Comparison of ENCODE assay signal across 26 cellular contexts in the genomic region with DNA sequence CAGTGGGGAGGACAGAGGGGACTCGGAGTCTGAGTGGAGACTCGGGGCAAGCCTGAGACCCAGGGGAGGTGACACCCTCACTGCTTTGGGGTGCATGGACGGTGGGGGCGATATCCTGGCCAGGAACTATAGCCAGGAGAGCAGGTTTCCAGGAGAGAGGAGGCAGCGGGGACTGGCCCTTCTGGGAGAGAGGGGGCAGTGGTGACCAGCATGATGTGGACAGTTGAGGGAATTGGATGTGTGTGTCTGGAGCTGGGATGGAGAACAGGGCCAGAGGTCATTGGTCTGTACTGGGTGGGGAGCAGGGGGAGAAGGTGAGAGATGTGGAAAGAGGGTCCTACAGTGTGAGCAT.
"Had no signal": no experiment of that assay in that cellular context is flagged by ENCODE, and none has a peak within 500 bp of the region (broad histone marks: within the 10 kb centered on the region; RNA-seq: fewer than 3 reads in every experiment).

No MANE protein-coding gene starts in this region.

- H3K4me1 ChIP-seq: gastrocnemius medialis had no signal

- H3K27ac ChIP-seq: gastrocnemius medialis, hepatocyte, skin epidermis, stomach, tibial artery, uterus had no signal

- H3K79me2 ChIP-seq: hepatocyte had no signal

- H3K9me3 ChIP-seq: gastrocnemius medialis, stomach, tibial artery, uterus had no signal

- H3K27me3 Mint-ChIP-seq: activated CD4-positive, alpha-beta memory T cell treated with anti-CD3 and anti-CD28 coated beads for 36 hours; activated CD4-positive, alpha-beta T cell treated with anti-CD3 and anti-CD28 coated beads, Interleukin-2, amount 10 ng/mL, durations not matched to agents 24 days and 14 days; activated naive CD4-positive, alpha-beta T cell treated with anti-CD3 and anti-CD28 coated beads, Interleukin-2, amount 50 U/mL, for 24 hours had no signal

- H2AFZ ChIP-seq: hepatocyte had no signal

- H3K4me3 ChIP-seq: gastrocnemius medialis, hepatocyte, skin epidermis, stomach, tibial artery, uterus had no signal

- H3K4me2 ChIP-seq: hepatocyte had no signal

- H3K27ac Mint-ChIP-seq: activated CD4-positive, alpha-beta memory T cell treated with anti-CD3 and anti-CD28 coated beads for 36 hours; activated CD4-positive, alpha-beta T cell treated with anti-CD3 and anti-CD28 coated beads, Interleukin-2, amount 10 ng/mL, durations not matched to agents 24 days and 14 days; activated naive CD4-positive, alpha-beta T cell treated with anti-CD3 and anti-CD28 coated beads, Interleukin-2, amount 50 U/mL, for 24 hours; activated naive CD8-positive, alpha-beta T cell treated with anti-CD3 and anti-CD28 coated beads, Interleukin-2, amount 50 U/mL, for 24 hours; activated T-helper 2 cell treated with anti-CD3 and anti-CD28 coated beads, Interferon-gamma antibody, Interleukin-2, Interleukin-4, amounts not matched to agents 10 μg/mL and 5 μg/mL and 100 μg/mL, durations not matched to agents 14 hours and 24 hours and 36 hours; naive thymus-derived CD8-positive, alpha-beta T cell; stimulated activated naive B cell treated with anti-CD40 and anti-IgM and Interleukin-4, amounts not matched to agents 10 μg/mL and 1 μg/mL and 100 μg/mL, for 72 hours; T-helper 17 cell had no signal

- H3K27me3 ChIP-seq: gastrocnemius medialis, hepatocyte, stomach, tibial artery, uterus had no signal

- DNase-seq: activated CD4-positive, alpha-beta memory T cell treated with anti-CD3 and anti-CD28 coated beads for 36 hours; activated CD4-positive, alpha-beta T cell treated with anti-CD3 and anti-CD28 coated beads, Interleukin-2, amount 10 ng/mL, durations not matched to agents 24 days and 14 days; activated CD4-positive, CD25-positive, alpha-beta regulatory T cell treated with anti-CD3 and anti-CD28 coated beads, Interleukin-2, amount 50 U/mL, for 72 hours; activated naive CD8-positive, alpha-beta T cell treated with anti-CD3 and anti-CD28 coated beads, Interleukin-2, amount 50 U/mL, for 24 hours; activated T-cell treated with anti-CD3 and anti-CD28 coated beads, Interleukin-2, amount 50 U/mL, for 48 hours; amygdala; effector memory CD4-positive, alpha-beta T cell; erythroblast; glutamatergic neuron; left cardiac atrium; naive thymus-derived CD8-positive, alpha-beta T cell; stimulated activated CD4-positive, alpha-beta T cell treated with anti-CD3 and anti-CD28 coated beads, Interleukin-4, amount 100 ng/mL, for 24 hours; stimulated activated CD8-positive, alpha-beta memory T cell treated with anti-CD3 and anti-CD28 coated beads, Interleukin-4, amount 100 ng/mL, for 48 hours; stimulated activated naive B cell treated with anti-CD40 and anti-IgM and Interleukin-4, amounts not matched to agents 10 μg/mL and 1 μg/mL and 100 μg/mL, for 72 hours; stomach; T-helper 17 cell; T1000; uterus had no signal

- H3K36me3 ChIP-seq: gastrocnemius medialis, stomach, tibial artery, uterus had no signal

- H3K9me3 Mint-ChIP-seq: activated CD4-positive, alpha-beta memory T cell treated with anti-CD3 and anti-CD28 coated beads for 36 hours; activated CD4-positive, alpha-beta T cell treated with anti-CD3 and anti-CD28 coated beads, Interleukin-2, amount 10 ng/mL, durations not matched to agents 24 days and 14 days; activated naive CD4-positive, alpha-beta T cell treated with anti-CD3 and anti-CD28 coated beads, Interleukin-2, amount 50 U/mL, for 24 hours; activated naive CD8-positive, alpha-beta T cell treated with anti-CD3 and anti-CD28 coated beads, Interleukin-2, amount 50 U/mL, for 24 hours; activated T-helper 2 cell treated with anti-CD3 and anti-CD28 coated beads, Interferon-gamma antibody, Interleukin-2, Interleukin-4, amounts not matched to agents 10 μg/mL and 5 μg/mL and 100 μg/mL, durations not matched to agents 14 hours and 24 hours and 36 hours; central memory CD8-positive, alpha-beta T cell; naive thymus-derived CD8-positive, alpha-beta T cell; stimulated activated naive B cell treated with anti-CD40 and anti-IgM and Interleukin-4, amounts not matched to agents 10 μg/mL and 1 μg/mL and 100 μg/mL, for 72 hours had no signal

- H3K4me1 Mint-ChIP-seq: activated CD4-positive, alpha-beta T cell treated with anti-CD3 and anti-CD28 coated beads, Interleukin-2, amount 10 ng/mL, durations not matched to agents 24 days and 14 days; activated naive CD4-positive, alpha-beta T cell treated with anti-CD3 and anti-CD28 coated beads, Interleukin-2, amount 50 U/mL, for 24 hours; activated naive CD8-positive, alpha-beta T cell treated with anti-CD3 and anti-CD28 coated beads, Interleukin-2, amount 50 U/mL, for 24 hours; stimulated activated naive B cell treated with anti-CD40 and anti-IgM and Interleukin-4, amounts not matched to agents 10 μg/mL and 1 μg/mL and 100 μg/mL, for 72 hours had no signal

- H3K36me3 Mint-ChIP-seq: activated CD4-positive, alpha-beta memory T cell treated with anti-CD3 and anti-CD28 coated beads for 36 hours; activated naive CD4-positive, alpha-beta T cell treated with anti-CD3 and anti-CD28 coated beads, Interleukin-2, amount 50 U/mL, for 24 hours; naive thymus-derived CD8-positive, alpha-beta T cell; stimulated activated naive B cell treated with anti-CD40 and anti-IgM and Interleukin-4, amounts not matched to agents 10 μg/mL and 1 μg/mL and 100 μg/mL, for 72 hours had no signal

- ATAC-seq: activated naive CD8-positive, alpha-beta T cell treated with anti-CD3 and anti-CD28 coated beads, Interleukin-2, amount 50 U/mL, for 24 hours; gastrocnemius medialis; left cardiac atrium; naive thymus-derived CD8-positive, alpha-beta T cell; SK-N-SH treated with all-trans-retinoic acid at 6 μM for 48 hours; stimulated activated naive B cell treated with anti-CD40 and anti-IgM and Interleukin-4, amounts not matched to agents 10 μg/mL and 1 μg/mL and 100 μg/mL, for 72 hours; T-helper 17 cell had no signal

- H3K4me3 Mint-ChIP-seq: activated CD4-positive, alpha-beta memory T cell treated with anti-CD3 and anti-CD28 coated beads for 36 hours; activated CD4-positive, alpha-beta T cell treated with anti-CD3 and anti-CD28 coated beads, Interleukin-2, amount 10 ng/mL, durations not matched to agents 24 days and 14 days; activated naive CD4-positive, alpha-beta T cell treated with anti-CD3 and anti-CD28 coated beads, Interleukin-2, amount 50 U/mL, for 24 hours; activated naive CD8-positive, alpha-beta T cell treated with anti-CD3 and anti-CD28 coated beads, Interleukin-2, amount 50 U/mL, for 24 hours; central memory CD8-positive, alpha-beta T cell; naive thymus-derived CD8-positive, alpha-beta T cell; stimulated activated naive B cell treated with anti-CD40 and anti-IgM and Interleukin-4, amounts not matched to agents 10 μg/mL and 1 μg/mL and 100 μg/mL, for 72 hours; T-helper 17 cell had no signal
